Comparison of ENCODE assay signal across 7 cellular contexts in genomic region chr11:65960824-65961266, GRCh38. TPM values are rescaled to one million over a fixed set of nuclear protein-coding genes. Genes with fewer than 3 reads are reported as not detected.
DNase-seq lines count a peak whose midpoint lies in the region; ATAC-seq and TF ChIP-seq lines count a peak whose summit lies in the region.
"Had no signal": no experiment of that assay in that cellular context is flagged by ENCODE, and none has a peak within 500 bp of the region (broad histone marks: within the 10 kb centered on the region; RNA-seq: fewer than 3 reads in every experiment).

No MANE protein-coding gene starts in this region.

- H3K23ac ChIP-seq in H9 (ENCODE audit: insufficient read length, low read depth, low read length), result no peak overlapping the region

- intact Hi-C loops in body of pancreas (cut with DNase I), result no loop called here

- no peak overlapping the region for H3T11ph ChIP-seq in H9 (ENCODE audit: low read length)

- H3K9ac ChIP-seq in H9 (ENCODE audit: extremely low read depth, insufficient read length, low read length), result peak overlapping the region; percentile 78

- TF ChIP-seq CTCF in H9 (conservative IDR thresholded peaks at IDR 0.05) (no peak), body of pancreas (IDR thresholded peaks at IDR 0.05) (no peak), nephron (IDR thresholded peaks at IDR 0.05; ENCODE audit: unreplicated experiment in 3 of 3) (no peak)

- H3K27ac ChIP-seq in H9 (ENCODE audit: insufficient read length, low read depth, low read length) (no peak overlapping the region), body of pancreas (peak overlapping the region; percentile 30 to 89 (median 72))

- peak overlapping the region; percentile 82 for H3K4me2 ChIP-seq in H9 (ENCODE audit: insufficient read depth, insufficient read length, low read length)

- H3K9me3 ChIP-seq in H9 (ENCODE audit: control insufficient read depth, low read depth, low read length), result no peaks in the 10 kb centered on the region
- H3K9me3 ChIP-seq in body of pancreas, result no peaks in the 10 kb centered on the region

- peaks cover 11 to 16% of the 10 kb centered on the region in 2 experiments for H3K4me1 Mint-ChIP-seq in H9
- peaks cover 25% of the 10 kb centered on the region for H3K4me1 Mint-ChIP-seq in nephron

- H3K27me3 Mint-ChIP-seq in H9 (ENCODE audit: low read depth) (no peaks in the 10 kb centered on the region; the same call in 1 of the 2 replicates), nephron (ENCODE audit: low read depth) (no peaks in the 10 kb centered on the region)

- no peak overlapping the region for H4K8ac ChIP-seq in H9 (replicated peaks; ENCODE audit: insufficient read length, low read depth, low read length)

- no peak overlapping the region for H4K91ac ChIP-seq in H9 (ENCODE audit: insufficient read length, low read depth, low read length)

- no peak overlapping the region for H2BK12ac ChIP-seq in H9 (ENCODE audit: insufficient read length, low read depth, low read length)

- no peak overlapping the region for H2BK20ac ChIP-seq in H9 (ENCODE audit: low read depth, low read length, poor library complexity, severe bottlenecking)

- H3K27ac Mint-ChIP-seq in H9 (peak overlapping the region; percentile 97 to 99 (median 97); a peak in 6 of 7 replicates), nephron (peak overlapping the region; percentile 95 to 99 (median 99))

- H3K14ac ChIP-seq in H9 (ENCODE audit: insufficient read depth, low read length), result no peak overlapping the region

- H3K9me3 Mint-ChIP-seq in H9, result no peaks in the 10 kb centered on the region; a peak in 1 of 5 replicates
- H3K9me3 Mint-ChIP-seq in nephron, result no peaks in the 10 kb centered on the region

- ATAC-seq in body of pancreas, result no peak

- H3K79me2 ChIP-seq in H9 (ENCODE audit: insufficient read depth, low read length), result peaks cover 10% of the 10 kb centered on the region; the same call in 1 of the 2 replicates

- H3K36me3 Mint-ChIP-seq in H9 (ENCODE audit: insufficient read depth in 1 of 3, low read depth in 3 of 3) (peaks cover 15 to 31% (median 23%) of the 10 kb centered on the region in 3 experiments), nephron (ENCODE audit: low read depth) (peaks cover 24% of the 10 kb centered on the region)

- no peak overlapping the region for H3K56ac ChIP-seq in H9 (ENCODE audit: insufficient read length, low read depth, low read length)

- peaks cover 5% of the 10 kb centered on the region for H3K79me1 ChIP-seq in H9 (ENCODE audit: insufficient read depth, low read depth, low read length, poor library complexity, severe bottlenecking)

- WGBS in H9 (ENCODE audit: extremely low coverage, insufficient read length, low lambda C conversion rate), result no CpG with 5 or more reads among the region's 16 CpGs
- WGBS in body of pancreas, 2 donors, result 31 to 41% methylated on average over 12 to 16 of the region's 16 CpGs

- H4K20me1 ChIP-seq in H9 (ENCODE audit: control insufficient read depth, insufficient read depth, insufficient read length), result no peaks in the 10 kb centered on the region

- H3K4me3 Mint-ChIP-seq in H9 (peak overlapping the region; percentile 93 to 94), nephron (peak overlapping the region; percentile 93 to 99 (median 98))

- H3K36me3 ChIP-seq in body of pancreas (replicated peaks in 1 of 2; ENCODE audit: insufficient read depth in 1 of 2, low read depth in 2 of 2), result peaks cover 0 to 10% of the 10 kb centered on the region in 2 donors

- H4K5ac ChIP-seq in H9 (ENCODE audit: insufficient read length, low read depth, low read length), result no peak overlapping the region

- H2AK5ac ChIP-seq in H9 (ENCODE audit: insufficient read length, low read length), result no peak overlapping the region

- H3K4me3 ChIP-seq in body of pancreas, result peak overlapping the region; percentile 98 to 99

- no peak for TF ChIP-seq POLR2A in body of pancreas (IDR thresholded peaks at IDR 0.05)

- H3K27me3 ChIP-seq in H9 (ENCODE audit: insufficient read depth, low read length) (no peaks in the 10 kb centered on the region), body of pancreas (no peaks in the 10 kb centered on the region)

- no peak overlapping the region for H2BK120ac ChIP-seq in H9 (ENCODE audit: low read depth, low read length, poor library complexity, severe bottlenecking)

- H3K4me1 ChIP-seq in H9 (ENCODE audit: insufficient read depth, low read length) (peaks cover 3% of the 10 kb centered on the region; the same call in 1 of the 2 replicates), body of pancreas (peaks cover 26% of the 10 kb centered on the region)

- H3K18ac ChIP-seq in H9 (ENCODE audit: insufficient read length, low read depth, low read length), result no peak overlapping the region

- H2BK5ac ChIP-seq in H9 (ENCODE audit: insufficient read length, low read length), result no peak overlapping the region

- no peak overlapping the region for H3K4ac ChIP-seq in H9 (ENCODE audit: low read depth, low read length)

- DNase-seq in H9 (no peak), body of pancreas (no peak), Ammon's horn (ENCODE audit: low spot score) (no peak), OCI-M1 (lab: John Stamatoyannopoulos, UW) (no peak), pons (ENCODE audit: low spot score) (no peak)

- H2BK15ac ChIP-seq in H9 (ENCODE audit: low read depth, low read length), result no peak overlapping the region

- no peak overlapping the region for H2AFZ ChIP-seq in H9 (ENCODE audit: low read length)

- peaks cover 3% of the 10 kb centered on the region for H3K23me2 ChIP-seq in H9 (ENCODE audit: insufficient read length, low read depth, low read length, poor library complexity, severe bottlenecking)

RNA-seq across cellular contexts. Expression of gene SART1, which starts 0.7 kb away (rescaled TPM):
- total RNA-seq in H9 (2021) (52.0 and 57.8 TPM in 2 replicates), body of pancreas (10 to 100 TPM; 27.5 to 60.6 TPM)

RNA-seq across cellular contexts. Expression of gene TSGA10IP, which starts 15.6 kb away (rescaled TPM):
- total RNA-seq in H9 (2021) (2.2 and 3.1 TPM in 2 replicates), body of pancreas (not detected)
- total RNA-seq: pulmonary artery endothelial cell had no signal

RNA-seq across cellular contexts. Expression of gene EIF1AD, which starts 41.1 kb away (rescaled TPM):
- total RNA-seq in H9 (2021) (46.7 and 52.6 TPM in 2 replicates), body of pancreas (10 to 100 TPM in 1 of 2 donors, 1 to 10 TPM in 1; 7.8 to 28.0 TPM)

RNA-seq across cellular contexts. Expression of gene BANF1, which starts 41.5 kb away (rescaled TPM):
- total RNA-seq in H9 (2021) (346 and 359 TPM in 2 replicates), body of pancreas (10 to 100 TPM; 44.4 to 62.3 TPM)

RNA-seq across cellular contexts. Expression of gene DRAP1, which starts 41.6 kb away (rescaled TPM):
- total RNA-seq in H9 (2021) (101 and 105 TPM in 2 replicates), body of pancreas (10 to 100 TPM; 29.6 to 91.6 TPM)
